22 cellular contexts compared by ENCODE assay signal in genomic region chr2:17792515-17792914, GRCh38.
DNase-seq lines count a peak whose midpoint lies in the region; ATAC-seq and FAIRE-seq lines count a peak whose summit lies in the region.
"Had no signal": no experiment of that assay in that cellular context is flagged by ENCODE, and none has a peak within 500 bp of the region (broad histone marks: within the 10 kb centered on the region; RNA-seq: fewer than 3 reads in every experiment).

No MANE protein-coding gene starts in this region.

- no peak overlapping the region for H3K27ac ChIP-seq in caudate nucleus (ENCODE audit: low read depth, low read length)
- H3K27ac ChIP-seq: brain microvascular endothelial cell, heart left ventricle had no signal

- ATAC-seq in GM18502 (IDR thresholded peaks at IDR 0.05; ENCODE audit: poor library complexity, unreplicated experiment): peak; percentile 72
- ATAC-seq in GM21423 (IDR thresholded peaks at IDR 0.05; ENCODE audit: unreplicated experiment): peak; percentile 52
- peak; percentile 73 for ATAC-seq in HG03378 (IDR thresholded peaks at IDR 0.05; ENCODE audit: unreplicated experiment)
- no peak for ATAC-seq in GM19455 (IDR thresholded peaks at IDR 0.05; ENCODE audit: unreplicated experiment)
- ATAC-seq: heart left ventricle; K562; naive thymus-derived CD8-positive, alpha-beta T cell; Right ventricle myocardium inferior; stimulated activated memory B cell treated with anti-CD40 and anti-IgM and Interleukin-4, amounts not matched to agents 10 μg/mL and 1 μg/mL and 100 μg/mL, for 72 hours; WTC11 had no signal

- DNase-seq in fibroblast of gingiva (ENCODE audit: low read depth) (peak; percentile 22), RCC 7860 (ENCODE audit: low spot score) (no peak), DMS79 treated with DMSO at 0.1 percent for 48 hours (lab: John Stamatoyannopoulos, UW) (no peak), caudate nucleus (lab: John Stamatoyannopoulos, UW) (no peak)
- DNase-seq: activated gamma-delta T cell treated with Interleukin-2 at 50 U/mL for 16 hours; brain microvascular endothelial cell; erythroblast; GF-D8; heart left ventricle; naive thymus-derived CD8-positive, alpha-beta T cell; NCI-H1417; NCI-H2227 treated with DMSO at 0.1 percent for 48 hours; small intestine; transverse colon had no signal

- FAIRE-seq in RCC 7860 (lab: Jason Lieb, UNC): no peak
- FAIRE-seq: K562, small intestine had no signal
